Comparison of ENCODE assay signal across 11 cellular contexts in the genomic region with DNA sequence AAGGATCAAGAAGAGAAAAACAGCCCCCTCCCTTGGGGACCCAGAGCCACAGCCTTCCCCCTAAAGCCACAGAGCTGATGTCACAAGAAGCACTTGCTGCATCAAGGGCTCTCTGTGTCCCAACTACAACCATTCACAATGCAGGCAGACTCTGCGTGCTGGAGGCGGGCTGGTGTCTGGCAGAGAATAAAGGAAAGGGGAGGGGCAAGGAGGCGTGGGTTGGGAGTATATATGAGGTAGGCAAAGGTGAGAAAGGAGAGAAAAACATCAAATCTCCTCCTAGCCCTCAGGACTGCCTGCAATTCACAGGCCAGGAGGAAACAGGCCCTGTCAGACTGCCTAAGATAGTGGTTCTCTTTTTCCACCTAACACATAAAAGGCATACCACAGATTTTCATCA. TPM values are rescaled to one million over a fixed set of nuclear protein-coding genes. Genes with fewer than 3 reads are reported as not detected.
A peak's percentile ranks its signal among the peaks of the same experiment; 100 is the strongest.
DNase-seq lines count a peak whose midpoint lies in the region; ATAC-seq and TF ChIP-seq lines count a peak whose summit lies in the region.
"Had no signal": no experiment of that assay in that cellular context is flagged by ENCODE, and none has a peak within 500 bp of the region (broad histone marks: within the 10 kb centered on the region; RNA-seq: fewer than 3 reads in every experiment).

No MANE protein-coding gene starts in this region.

- no peaks in the 10 kb centered on the region for H3K27me3 ChIP-seq in tibial nerve
- H3K27me3 ChIP-seq: upper lobe of left lung had no signal

- peaks cover 0 to 20% (median 0%) of the 10 kb centered on the region in 4 donors for H3K4me1 ChIP-seq in tibial nerve

- no peak overlapping the region for H3K4me3 ChIP-seq in tibial nerve
- H3K4me3 ChIP-seq: upper lobe of left lung had no signal

- no peak for TF ChIP-seq EP300 in tibial nerve (IDR thresholded peaks at IDR 0.05)

- no peaks in the 10 kb centered on the region for H3K9me3 ChIP-seq in tibial nerve
- H3K9me3 ChIP-seq: upper lobe of left lung had no signal

- 54 to 57% methylated on average over 3 of the region's 3 CpGs for WGBS in tibial nerve, 2 donors

- no peak for TF ChIP-seq POLR2A in tibial nerve (IDR thresholded peaks at IDR 0.05)

- no peak for ATAC-seq in GM21360 (IDR thresholded peaks at IDR 0.05; ENCODE audit: unreplicated experiment)
- no peak for ATAC-seq in GM21390 (IDR thresholded peaks at IDR 0.05; ENCODE audit: unreplicated experiment)

- H3K36me3 ChIP-seq in tibial nerve = no peaks in the 10 kb centered on the region
- H3K36me3 ChIP-seq: upper lobe of left lung had no signal

- TF ChIP-seq CTCF in tibial nerve (IDR thresholded peaks at IDR 0.05) = no peak

- DNase-seq in NCI-H2227 treated with DMSO at 0.1 percent for 48 hours (lab: John Stamatoyannopoulos, UW) = peak; percentile 38
- DNase-seq in activated CD8-positive, alpha-beta memory T cell treated with anti-CD3 and anti-CD28 coated beads for 4 hours (ENCODE audit: low read depth in 2 of 2) = peak; percentile 7 to 11
- DNase-seq in iPS-NIHi11 (ENCODE audit: low spot score) = peak; percentile 74
- peak; percentile 68 for DNase-seq in stimulated activated CD8-positive, alpha-beta memory T cell treated with anti-CD3 and anti-CD28 coated beads, Interleukin-4, amount 100 ng/mL, for 48 hours
- DNase-seq in mucosa of gallbladder (ENCODE audit: low spot score) = no peak
- DNase-seq in tibial nerve (ENCODE audit: low spot score in 2 of 2) = no peak
- DNase-seq: RPMI8226 had no signal

- no peak overlapping the region for H3K27ac ChIP-seq in tibial nerve

RNA-seq across cellular contexts. Expression of gene IHH, which starts 48.7 kb away (rescaled TPM):
- total RNA-seq in mucosa of gallbladder (12.8 TPM), tibial nerve (under 1 TPM in 1 of 4 donors, not detected in 3; 0.63 TPM)
- total RNA-seq: glomerular endothelial cell had no signal

RNA-seq across cellular contexts. Expression of gene NHEJ1, which starts 51.1 kb away (rescaled TPM):
- total RNA-seq in mucosa of gallbladder = 8.7 TPM
- 10 to 100 TPM; 12.9 to 27.4 (median 17.6) TPM for total RNA-seq in tibial nerve

Comparison
In these comparisons a context has a peak if more than half of its experiments do, and no peak if none do; other contexts are left out.
1. DNase-seq: peak in NCI-H2227 treated with DMSO at 0.1 percent for 48 hours (single experiment), activated CD8-positive, alpha-beta memory T cell treated with anti-CD3 and anti-CD28 coated beads for 4 hours (2 of 2), iPS-NIHi11 (single experiment) and stimulated activated CD8-positive, alpha-beta memory T cell treated with anti-CD3 and anti-CD28 coated beads, Interleukin-4, amount 100 ng/mL, for 48 hours (single experiment); none in mucosa of gallbladder (single experiment) and tibial nerve (0 of 2).